Comparison of ENCODE assay signal across 1 cellular context in the genomic region with DNA sequence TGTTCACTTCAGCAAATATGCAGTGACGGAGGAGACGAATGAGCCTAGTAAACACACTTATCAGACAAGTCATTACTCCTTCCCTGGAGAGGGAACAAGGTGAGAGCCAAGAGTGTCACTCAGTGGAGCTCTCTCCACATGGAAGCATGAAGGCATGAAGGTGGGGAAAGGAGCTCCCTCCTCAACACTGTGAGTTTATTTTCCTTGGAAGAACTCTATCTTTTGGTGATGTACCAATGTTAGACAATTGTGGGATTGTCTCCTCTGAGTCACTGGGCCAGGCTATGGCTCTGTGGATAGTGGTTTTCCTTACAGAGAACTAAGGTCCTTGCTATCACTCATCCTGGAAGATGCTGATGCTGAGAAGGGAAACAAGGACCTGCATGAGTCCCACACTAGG.
TF ChIP-seq lines count a peak whose summit lies in the region.

No MANE protein-coding gene starts in this region.

TF ChIP-seq in GM23338, 12 proteins besides CTCF, POLR2A, EP300 and RAD21 (continued from another document):
- TF ChIP-seq NANOG (IDR thresholded peaks at IDR 0.05; ENCODE audit: borderline replicate concordance) (no peak), EZH2 (IDR thresholded peaks at IDR 0.05; ENCODE audit: low read depth, unreplicated experiment) (no peak)
